ENCODE assay signal across 10 cellular contexts in the genomic region with DNA sequence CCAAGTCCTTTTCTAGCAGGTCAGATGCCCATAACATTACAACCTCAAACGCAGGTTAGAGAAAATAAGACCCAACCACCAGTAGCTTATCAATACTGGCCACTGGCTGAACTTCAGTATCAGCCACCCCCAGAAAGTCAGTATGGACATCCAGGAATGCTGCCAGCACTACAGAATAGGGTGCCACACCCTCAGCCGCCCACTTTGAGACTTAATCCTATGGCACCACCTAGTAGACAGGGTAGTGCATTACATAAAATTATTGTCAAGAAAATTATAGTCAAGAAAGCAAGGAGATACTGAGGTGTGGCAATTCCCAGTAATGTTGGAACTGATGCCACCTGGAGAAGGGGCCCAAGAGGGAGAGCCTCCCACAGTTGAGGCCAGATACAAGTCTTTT. TPM values are rescaled to one million over a fixed set of nuclear protein-coding genes. Genes with fewer than 3 reads are reported as not detected.
DNase-seq lines count a peak whose midpoint lies in the region; ATAC-seq and TF ChIP-seq lines count a peak whose summit lies in the region.
"Had no signal": no experiment of that assay in that cellular context is flagged by ENCODE, and none has a peak within 500 bp of the region (broad histone marks: within the 10 kb centered on the region; RNA-seq: fewer than 3 reads in every experiment).

No MANE protein-coding gene starts in this region.

- H3K36me3 ChIP-seq in hepatocyte (replicated peaks; ENCODE audit: insufficient read depth, low read depth) = no peaks in the 10 kb centered on the region

- intact Hi-C loops in activated T-helper 1 cell treated with anti-CD3 and anti-CD28 coated beads, Interleukin-12 subunit alpha, Interleukin-12 subunit beta, Interleukin-2, Interleukin-4 antibody, amounts not matched to agents 30 ng/mL and 10 ng/mL and 1 ng/mL, durations not matched to agents 14 hours and 24 hours and 36 hours (cut with micrococcal nuclease) = loop anchor here (2.0 kb wide), 1 partner anchor 219 kb away; no protein-coding TSS in a partner anchor

- H3K9me3 Mint-ChIP-seq in activated T-helper 1 cell treated with anti-CD3 and anti-CD28 coated beads, Interleukin-12 subunit alpha, Interleukin-12 subunit beta, Interleukin-2, Interleukin-4 antibody, amounts not matched to agents 30 ng/mL and 10 ng/mL and 1 ng/mL, durations not matched to agents 14 hours and 24 hours and 36 hours = no peaks in the 10 kb centered on the region
- H3K9me3 Mint-ChIP-seq in osteocyte (ENCODE audit: unreplicated experiment) = no peaks in the 10 kb centered on the region
- H3K9me3 Mint-ChIP-seq: activated naive CD4-positive, alpha-beta T cell treated with anti-CD3 and anti-CD28 coated beads, Interleukin-2, amount 50 U/mL, for 24 hours had no signal

- H2AFZ ChIP-seq in hepatocyte = no peak overlapping the region

- no peak overlapping the region for H3K4me3 ChIP-seq in hepatocyte

- DNase-seq in Daoy (ENCODE audit: low read depth) (peak; percentile 7), RKO (ENCODE audit: low spot score) (peak; percentile 34), hepatocyte (ENCODE audit: low spot score) (no peak), NCI-H510A (lab: John Stamatoyannopoulos, UW) (no peak), osteocyte (ENCODE audit: extremely low spot score, unreplicated experiment) (no peak)
- no peak for DNase-seq in activated T-helper 1 cell treated with anti-CD3 and anti-CD28 coated beads, Interleukin-12 subunit alpha, Interleukin-12 subunit beta, Interleukin-2, Interleukin-4 antibody, amounts not matched to agents 30 ng/mL and 10 ng/mL and 1 ng/mL, durations not matched to agents 14 hours and 24 hours and 36 hours (ENCODE audit: low spot score)

- no peak overlapping the region for H3K27ac ChIP-seq in hepatocyte

- no peaks in the 10 kb centered on the region for H3K9me2 ChIP-seq in hepatocyte (replicated peaks; ENCODE audit: insufficient read depth)

- H3K27ac Mint-ChIP-seq in activated T-helper 1 cell treated with anti-CD3 and anti-CD28 coated beads, Interleukin-12 subunit alpha, Interleukin-12 subunit beta, Interleukin-2, Interleukin-4 antibody, amounts not matched to agents 30 ng/mL and 10 ng/mL and 1 ng/mL, durations not matched to agents 14 hours and 24 hours and 36 hours = no peak overlapping the region
- H3K27ac Mint-ChIP-seq in osteocyte (ENCODE audit: unreplicated experiment) = no peak overlapping the region
- H3K27ac Mint-ChIP-seq: activated naive CD4-positive, alpha-beta T cell treated with anti-CD3 and anti-CD28 coated beads, Interleukin-2, amount 50 U/mL, for 24 hours had no signal

- no peaks in the 10 kb centered on the region for H3K9me3 ChIP-seq in hepatocyte (ENCODE audit: low read depth)

- ATAC-seq in HG02678 (IDR thresholded peaks at IDR 0.05; ENCODE audit: unreplicated experiment) (peak; percentile 47), GM18867 (IDR thresholded peaks at IDR 0.05; ENCODE audit: unreplicated experiment) (no peak)

- H4K20me1 ChIP-seq in hepatocyte (ENCODE audit: insufficient read depth, poor library complexity, severe bottlenecking) = no peaks in the 10 kb centered on the region

- TF ChIP-seq CTCF in hepatocyte (IDR thresholded peaks at IDR 0.05; ENCODE audit: poor library complexity) (peak; percentile 2), osteocyte (IDR thresholded peaks at IDR 0.05) (no peak)

- no peaks in the 10 kb centered on the region for H3K36me3 Mint-ChIP-seq in activated T-helper 1 cell treated with anti-CD3 and anti-CD28 coated beads, Interleukin-12 subunit alpha, Interleukin-12 subunit beta, Interleukin-2, Interleukin-4 antibody, amounts not matched to agents 30 ng/mL and 10 ng/mL and 1 ng/mL, durations not matched to agents 14 hours and 24 hours and 36 hours (ENCODE audit: low read depth)
- no peaks in the 10 kb centered on the region for H3K36me3 Mint-ChIP-seq in osteocyte (ENCODE audit: unreplicated experiment)
- H3K36me3 Mint-ChIP-seq: activated naive CD4-positive, alpha-beta T cell treated with anti-CD3 and anti-CD28 coated beads, Interleukin-2, amount 50 U/mL, for 24 hours had no signal

- no peaks in the 10 kb centered on the region for H3K4me1 Mint-ChIP-seq in activated T-helper 1 cell treated with anti-CD3 and anti-CD28 coated beads, Interleukin-12 subunit alpha, Interleukin-12 subunit beta, Interleukin-2, Interleukin-4 antibody, amounts not matched to agents 30 ng/mL and 10 ng/mL and 1 ng/mL, durations not matched to agents 14 hours and 24 hours and 36 hours (ENCODE audit: low read depth)
- no peaks in the 10 kb centered on the region for H3K4me1 Mint-ChIP-seq in osteocyte (ENCODE audit: unreplicated experiment)
- H3K4me1 Mint-ChIP-seq: activated naive CD4-positive, alpha-beta T cell treated with anti-CD3 and anti-CD28 coated beads, Interleukin-2, amount 50 U/mL, for 24 hours had no signal

- 94% methylated on average over 2 of the region's 2 CpGs for WGBS in hepatocyte (ENCODE audit: low lambda C conversion rate, missing lambda C conversion rate)

- H3K4me2 ChIP-seq in hepatocyte = no peak overlapping the region

- no peaks in the 10 kb centered on the region for H3K27me3 ChIP-seq in hepatocyte

- no peak overlapping the region for H3K4me3 Mint-ChIP-seq in activated T-helper 1 cell treated with anti-CD3 and anti-CD28 coated beads, Interleukin-12 subunit alpha, Interleukin-12 subunit beta, Interleukin-2, Interleukin-4 antibody, amounts not matched to agents 30 ng/mL and 10 ng/mL and 1 ng/mL, durations not matched to agents 14 hours and 24 hours and 36 hours
- no peak overlapping the region for H3K4me3 Mint-ChIP-seq in osteocyte (ENCODE audit: unreplicated experiment)
- H3K4me3 Mint-ChIP-seq: activated naive CD4-positive, alpha-beta T cell treated with anti-CD3 and anti-CD28 coated beads, Interleukin-2, amount 50 U/mL, for 24 hours had no signal

- H3K79me2 ChIP-seq in hepatocyte = no peaks in the 10 kb centered on the region

- H3K27me3 Mint-ChIP-seq in activated T-helper 1 cell treated with anti-CD3 and anti-CD28 coated beads, Interleukin-12 subunit alpha, Interleukin-12 subunit beta, Interleukin-2, Interleukin-4 antibody, amounts not matched to agents 30 ng/mL and 10 ng/mL and 1 ng/mL, durations not matched to agents 14 hours and 24 hours and 36 hours (ENCODE audit: insufficient read depth) = peaks cover 17% of the 10 kb centered on the region
- H3K27me3 Mint-ChIP-seq in osteocyte (ENCODE audit: unreplicated experiment) = peaks cover 6% of the 10 kb centered on the region

- H3K4me1 ChIP-seq in hepatocyte (ENCODE audit: insufficient read depth) = no peaks in the 10 kb centered on the region

RNA-seq across cellular contexts. Expression of a gene that starts 19.9 kb away (rescaled TPM):
- total RNA-seq in Daoy (2014; rRNA removed; shearing (Covaris generic)) = not detected in 2 replicates
- total RNA-seq in hepatocyte = not detected in 2 replicates
- polyA plus RNA-seq in hepatocyte = 0.16 TPM in 1 of 2 replicates, not detected in the other
- 2.4 and 3.1 TPM in 2 replicates for total RNA-seq in activated T-helper 1 cell treated with anti-CD3 and anti-CD28 coated beads, Interleukin-12 subunit alpha, Interleukin-12 subunit beta, Interleukin-2, Interleukin-4 antibody, amounts not matched to agents 30 ng/mL and 10 ng/mL and 1 ng/mL, durations not matched to agents 14 hours and 24 hours and 36 hours
- not detected in 2 replicates for total RNA-seq in osteocyte

RNA-seq across cellular contexts. Expression of a gene that starts 34.5 kb away (rescaled TPM):
- total RNA-seq in Daoy (2014; rRNA removed; shearing (Covaris generic)) = not detected in 2 replicates
- total RNA-seq in hepatocyte (not detected in 2 replicates), osteocyte (not detected in 2 replicates)
- polyA plus RNA-seq in hepatocyte = not detected in 2 replicates
- not detected in 2 replicates for total RNA-seq in activated T-helper 1 cell treated with anti-CD3 and anti-CD28 coated beads, Interleukin-12 subunit alpha, Interleukin-12 subunit beta, Interleukin-2, Interleukin-4 antibody, amounts not matched to agents 30 ng/mL and 10 ng/mL and 1 ng/mL, durations not matched to agents 14 hours and 24 hours and 36 hours
- total RNA-seq: ureter had no signal

RNA-seq across cellular contexts. Expression of a gene that starts 56.3 kb away (rescaled TPM):
- total RNA-seq in Daoy (2014; rRNA removed; shearing (Covaris generic)) = not detected in 2 replicates
- total RNA-seq in hepatocyte (0.17 TPM in 1 of 2 replicates, not detected in the other), osteocyte (not detected in 2 replicates)
- not detected in 2 replicates for polyA plus RNA-seq in hepatocyte
- not detected in 2 replicates for total RNA-seq in activated T-helper 1 cell treated with anti-CD3 and anti-CD28 coated beads, Interleukin-12 subunit alpha, Interleukin-12 subunit beta, Interleukin-2, Interleukin-4 antibody, amounts not matched to agents 30 ng/mL and 10 ng/mL and 1 ng/mL, durations not matched to agents 14 hours and 24 hours and 36 hours
- total RNA-seq: ureter had no signal

Comparison
In these comparisons a context has a peak if more than half of its experiments do, and no peak if none do; other contexts are left out.
1. DNase-seq: peak in Daoy (single experiment) and RKO (single experiment); none in hepatocyte (single experiment), activated T-helper 1 cell treated with anti-CD3 and anti-CD28 coated beads, Interleukin-12 subunit alpha, Interleukin-12 subunit beta, Interleukin-2, Interleukin-4 antibody, amounts not matched to agents 30 ng/mL and 10 ng/mL and 1 ng/mL, durations not matched to agents 14 hours and 24 hours and 36 hours (single experiment), NCI-H510A (single experiment) and osteocyte (single experiment).